Comparison of ENCODE assay signal across 9 cellular contexts in the genomic region with DNA sequence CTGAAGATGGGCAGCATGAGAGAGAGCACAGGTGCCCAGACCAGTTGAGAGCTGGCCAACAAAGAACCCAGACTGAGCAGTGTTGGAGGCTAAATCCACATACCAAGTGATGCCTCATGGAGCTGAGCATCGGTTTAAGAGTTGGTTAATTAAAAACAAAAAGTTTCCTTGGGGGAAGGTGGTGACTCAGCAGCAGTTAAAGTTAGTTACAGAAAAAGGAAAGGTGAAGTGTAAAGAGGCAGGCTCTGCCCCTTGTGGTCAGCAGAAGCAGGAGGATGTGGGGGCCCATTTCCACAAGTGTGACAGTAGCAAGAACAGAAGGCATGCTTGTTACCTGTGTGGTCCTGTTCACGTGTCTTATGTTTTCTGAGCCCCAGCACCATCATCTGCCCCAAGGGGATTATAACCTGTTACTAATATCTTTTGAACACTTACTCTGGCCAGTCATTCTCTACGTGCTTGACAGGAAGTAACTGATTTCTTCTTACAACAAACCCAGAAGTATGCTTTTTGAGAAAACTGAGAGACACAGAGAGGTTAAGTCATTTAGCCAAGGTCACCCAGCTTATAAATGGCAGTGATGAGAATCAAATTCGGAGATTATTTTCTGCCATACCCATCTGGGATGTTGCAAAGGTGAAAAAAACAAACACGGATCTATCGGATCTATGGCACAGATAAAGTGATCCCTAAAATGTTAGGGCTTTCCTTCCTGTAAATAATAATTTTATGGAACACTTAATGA.
DNase-seq lines count a peak whose midpoint lies in the region; ATAC-seq and TF ChIP-seq lines count a peak whose summit lies in the region.
"Had no signal": no experiment of that assay in that cellular context is flagged by ENCODE, and none has a peak within 500 bp of the region (broad histone marks: within the 10 kb centered on the region; RNA-seq: fewer than 3 reads in every experiment).

No MANE protein-coding gene starts in this region.

- H3K4me3 Mint-ChIP-seq in CD14-positive monocyte: no peak overlapping the region
- no peak overlapping the region for H3K4me3 Mint-ChIP-seq in activated T-cell treated with anti-CD3 and anti-CD28 coated beads, Interleukin-2, amount 50 U/mL, for 4 hours

- intact Hi-C loops in CD14-positive monocyte (cut with micrococcal nuclease): no loop called here

- H3K36me3 Mint-ChIP-seq in CD14-positive monocyte: no peaks in the 10 kb centered on the region
- no peaks in the 10 kb centered on the region for H3K36me3 Mint-ChIP-seq in activated T-cell treated with anti-CD3 and anti-CD28 coated beads, Interleukin-2, amount 50 U/mL, for 4 hours (ENCODE audit: insufficient read depth)

- TF ChIP-seq CTCF in brain microvascular endothelial cell (IDR thresholded peaks at IDR 0.05; ENCODE audit: low read depth, low read length, missing control alignments) (peak; percentile 22), CD14-positive monocyte (IDR thresholded peaks at IDR 0.05) (no peak)

- H3K36me3 ChIP-seq in brain microvascular endothelial cell (replicated peaks): no peaks in the 10 kb centered on the region

- H3K4me1 Mint-ChIP-seq in CD14-positive monocyte: peaks cover 7% of the 10 kb centered on the region
- H3K4me1 Mint-ChIP-seq in activated T-cell treated with anti-CD3 and anti-CD28 coated beads, Interleukin-2, amount 50 U/mL, for 4 hours (ENCODE audit: low read depth): no peaks in the 10 kb centered on the region

- peaks cover 0 to 3% (median 0%) of the 10 kb centered on the region in 3 donors for H3K27me3 Mint-ChIP-seq in CD14-positive monocyte (ENCODE audit: low read depth in 3 of 3)
- H3K27me3 Mint-ChIP-seq in activated T-cell treated with anti-CD3 and anti-CD28 coated beads, Interleukin-2, amount 50 U/mL, for 4 hours (ENCODE audit: low read depth): no peaks in the 10 kb centered on the region

- no peak overlapping the region for H3K27ac ChIP-seq in brain microvascular endothelial cell

- H3K4me3 ChIP-seq in brain microvascular endothelial cell (ENCODE audit: low read depth, low read length): no peak overlapping the region

- no peak overlapping the region for H3K27ac Mint-ChIP-seq in CD14-positive monocyte

- H3K9me3 Mint-ChIP-seq in CD14-positive monocyte: peaks cover under 1 to 9% (median 2%) of the 10 kb centered on the region in 7 donors
- no peaks in the 10 kb centered on the region for H3K9me3 Mint-ChIP-seq in activated T-cell treated with anti-CD3 and anti-CD28 coated beads, Interleukin-2, amount 50 U/mL, for 4 hours

- peak; percentile 93 for ATAC-seq in GM19395 (IDR thresholded peaks at IDR 0.05; ENCODE audit: unreplicated experiment)
- ATAC-seq in HG03139 (IDR thresholded peaks at IDR 0.05; ENCODE audit: unreplicated experiment): peak; percentile 96
- no peak for ATAC-seq in activated T-cell treated with anti-CD3 and anti-CD28 coated beads, Interleukin-2, amount 50 U/mL, for 4 hours

- H3K27me3 ChIP-seq in brain microvascular endothelial cell (replicated peaks): no peaks in the 10 kb centered on the region

- in situ Hi-C loops in brain microvascular endothelial cell (cut with HindIII; ENCODE audit: low pct_ligation_motif_present, low sequenced_read_pairs): no loop called here

- peak; percentile 36 for DNase-seq in EH (ENCODE audit: low read depth)
- no peak for DNase-seq in brain microvascular endothelial cell
- DNase-seq in DMS79 (lab: John Stamatoyannopoulos, UW): no peak
- no peak for DNase-seq in CD14-positive monocyte (ENCODE audit: low spot score)
- no peak for DNase-seq in activated T-cell treated with anti-CD3 and anti-CD28 coated beads, Interleukin-2, amount 50 U/mL, for 4 hours
- DNase-seq in pons (ENCODE audit: low spot score): no peak
- DNase-seq: stimulated activated CD4-positive, alpha-beta T cell treated with anti-CD3 and anti-CD28 coated beads, Interleukin-12 subunit alpha, Interleukin-12 subunit beta, amount 100 ng/mL, for 4 hours had no signal

Comparison
In these comparisons a context has a peak if more than half of its experiments do, and no peak if none do; other contexts are left out.
1. ATAC-seq: peak in GM19395 (single experiment) and HG03139 (single experiment); none in activated T-cell treated with anti-CD3 and anti-CD28 coated beads, Interleukin-2, amount 50 U/mL, for 4 hours (0 of 2).